8 cellular contexts compared by ENCODE assay signal in the genomic region with DNA sequence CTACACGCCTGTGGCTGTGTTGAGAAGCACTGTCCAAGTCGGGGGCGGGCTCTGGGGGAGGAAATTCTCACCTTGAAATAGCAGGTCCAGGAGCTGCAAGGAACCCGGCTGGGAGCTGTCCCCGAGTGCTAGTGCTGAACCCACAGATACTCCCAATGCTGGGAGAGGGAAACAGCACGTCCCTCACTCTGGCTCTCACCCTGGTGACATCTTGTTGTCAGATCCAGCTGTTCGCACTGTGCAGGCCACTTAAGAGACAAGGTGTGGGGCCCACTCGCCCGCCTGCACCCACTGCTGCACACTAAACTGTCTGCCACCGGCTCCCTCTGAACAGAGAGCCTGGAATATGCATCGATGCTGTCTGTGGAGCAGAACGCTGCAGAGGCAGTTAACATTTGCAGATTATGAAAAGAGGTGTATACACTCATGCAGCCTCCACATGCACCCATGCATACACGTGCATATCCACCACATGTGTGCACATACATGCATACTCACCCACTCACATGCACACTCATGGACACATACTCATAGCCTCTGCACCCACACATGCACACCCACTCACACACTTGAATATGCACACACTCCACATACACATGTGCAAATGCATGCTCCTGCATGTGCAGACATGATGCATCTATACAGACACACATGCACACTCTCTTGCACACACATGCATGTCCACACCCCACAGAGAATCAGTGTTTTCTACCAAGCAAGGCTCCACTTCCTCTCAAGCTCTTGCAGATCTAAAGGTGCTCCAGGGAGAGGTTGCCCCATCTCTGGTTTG. TPM values are rescaled to one million over a fixed set of nuclear protein-coding genes. Genes with fewer than 3 reads are reported as not detected.
DNase-seq lines count a peak whose midpoint lies in the region; ATAC-seq and TF ChIP-seq lines count a peak whose summit lies in the region.

No MANE protein-coding gene starts in this region.

- 1% methylated on average over 10 of the region's 13 CpGs; no CpG with 5 or more reads in 1 of the 2 experiments for WGBS in IMR-90 (ENCODE audit: extremely low coverage in 2 of 2, insufficient read length in 1 of 2), 2 experiments
- 26% methylated on average over 13 of the region's 13 CpGs for WGBS in hepatocyte (ENCODE audit: low lambda C conversion rate, missing lambda C conversion rate)
- 23 to 26% methylated on average over 13 of the region's 13 CpGs for WGBS in aorta, 2 donors

- no peak overlapping the region for H2BK5ac ChIP-seq in IMR-90 (ENCODE audit: low read depth, low read length, poor library complexity, severe bottlenecking)

- H3K79me2 ChIP-seq in hepatocyte, result no peaks in the 10 kb centered on the region

- H3K79me1 ChIP-seq in IMR-90 (ENCODE audit: low read depth in 1 of 2, low read length in 2 of 2), result no peaks in the 10 kb centered on the region

- H3K4me3 ChIP-seq in IMR-90 (ENCODE audit: insufficient read depth, low read depth, low read length) (no peak overlapping the region), hepatocyte (no peak overlapping the region), aorta (ENCODE audit: low read length in 2 of 2) (no peak overlapping the region)

- H3K36me3 Mint-ChIP-seq in activated T-helper 17 cell treated with anti-CD3 and anti-CD28 coated beads, Interleukin-2, amount 50 U/mL, for 72 hours (ENCODE audit: low read depth), result no peaks in the 10 kb centered on the region

- H4K5ac ChIP-seq in IMR-90 (ENCODE audit: low read depth, low read length), result no peak overlapping the region

- H3K4me2 ChIP-seq in IMR-90 (ENCODE audit: low read depth, low read length), result no peak overlapping the region
- H3K4me2 ChIP-seq in hepatocyte, result no peak overlapping the region

- H3K9ac ChIP-seq in IMR-90 (ENCODE audit: low read depth, low read length), result no peak overlapping the region

- no peak overlapping the region for H3K4ac ChIP-seq in IMR-90 (ENCODE audit: low read depth, low read length)

- H3K9me1 ChIP-seq in IMR-90 (ENCODE audit: insufficient read depth, low read length), result peaks cover 5% of the 10 kb centered on the region; the same call in 1 of the 2 replicates

- intact Hi-C loops in IMR-90 (cut with micrococcal nuclease) (no loop called here), aorta (cut with DNase I) (no loop called here)

- no peak overlapping the region for H4K8ac ChIP-seq in IMR-90 (ENCODE audit: low read depth in 2 of 2, low read length in 2 of 2)

- H2AK5ac ChIP-seq in IMR-90 (ENCODE audit: low read depth, low read length), result no peak overlapping the region

- no peak overlapping the region for H4K91ac ChIP-seq in IMR-90 (ENCODE audit: insufficient read depth, low read depth, low read length)

- in situ Hi-C loops in ACHN (cut with HindIII; ENCODE audit: low pct_ligation_motif_present, low pct_unique_long_range_greater_than_20kb, low sequenced_read_pairs) (no loop called here), IMR-90 (cut with MboI; ENCODE audit: low sequenced_read_pairs) (no loop called here)

- POLR2A ChIA-PET in IMR-90 (lab: Charles Lee; ENCODE audit: unreplicated experiment), result no interaction called here

- H3K27me3 ChIP-seq in IMR-90 (ENCODE audit: control insufficient read depth, insufficient read depth, low read length), result no peaks in the 10 kb centered on the region; the same call in 1 of the 2 replicates
- H3K27me3 ChIP-seq in hepatocyte, result no peaks in the 10 kb centered on the region
- no peaks in the 10 kb centered on the region for H3K27me3 ChIP-seq in aorta (ENCODE audit: control insufficient read depth in 1 of 2, insufficient read depth in 2 of 2, low read length in 1 of 2)

- peak overlapping the region; percentile 81 for H2AK9ac ChIP-seq in IMR-90 (replicated peaks; ENCODE audit: low read depth, low read length, poor library complexity)

- peak; percentile 83 for ATAC-seq in IMR-90 (ENCODE audit: low read depth)
- ATAC-seq in activated T-helper 17 cell treated with anti-CD3 and anti-CD28 coated beads, Interleukin-2, amount 50 U/mL, for 72 hours (replicated peaks), result peak; percentile 38
- no peak for ATAC-seq in aorta (ENCODE audit: low FRiP score)

- no peak overlapping the region for H2BK20ac ChIP-seq in IMR-90 (ENCODE audit: low read depth, low read length)

- CTCF ChIA-PET in IMR-90 (lab: Yijun Ruan, JAX), result interaction anchor here (0.6 kb wide), 1 partner anchor 1647 kb away, joined by 4 read pairs; no protein-coding TSS in a partner anchor

- H3K36me3 ChIP-seq in IMR-90 (ENCODE audit: control insufficient read depth, insufficient read depth, low read length) (no peaks in the 10 kb centered on the region), hepatocyte (replicated peaks; ENCODE audit: insufficient read depth, low read depth) (no peaks in the 10 kb centered on the region), aorta (ENCODE audit: control insufficient read depth in 1 of 2, insufficient read depth in 2 of 2, low read length in 1 of 2) (no peaks in the 10 kb centered on the region)

- H3K9me2 ChIP-seq in hepatocyte (replicated peaks; ENCODE audit: insufficient read depth), result no peaks in the 10 kb centered on the region

- H3K23ac ChIP-seq in IMR-90 (ENCODE audit: low read depth, low read length), result no peak overlapping the region

- no peak overlapping the region for H3K56ac ChIP-seq in IMR-90 (ENCODE audit: extremely low read depth, insufficient read depth, low read length)

- DNase-seq in ACHN, result peak; percentile 44
- peak; percentile 41 for DNase-seq in IMR-90
- DNase-seq in hepatocyte (ENCODE audit: low spot score), result peak; percentile 86
- peak; percentile 6 for DNase-seq in stimulated activated CD8-positive, alpha-beta memory T cell treated with anti-CD3 and anti-CD28 coated beads, Interleukin-4, amount 100 ng/mL, for 24 hours (ENCODE audit: low read depth)
- DNase-seq in aorta, result no peak
- DNase-seq in NCI-H1105 (lab: John Stamatoyannopoulos, UW), result no peak
- DNase-seq in NCI-H1092 treated with DMSO at 0.1 percent for 48 hours (lab: John Stamatoyannopoulos, UW), result no peak

- TF ChIP-seq CTCF in IMR-90 (conservative IDR thresholded peaks at IDR 0.05; ENCODE audit: low read depth, low read length), result no peak
- no peak for TF ChIP-seq CTCF in hepatocyte (IDR thresholded peaks at IDR 0.05; ENCODE audit: poor library complexity)

- no peaks in the 10 kb centered on the region for H3K27me3 Mint-ChIP-seq in activated T-helper 17 cell treated with anti-CD3 and anti-CD28 coated beads, Interleukin-2, amount 50 U/mL, for 72 hours

- H3K18ac ChIP-seq in IMR-90 (ENCODE audit: low read depth, low read length), result no peak overlapping the region

- H3K9me3 Mint-ChIP-seq in activated T-helper 17 cell treated with anti-CD3 and anti-CD28 coated beads, Interleukin-2, amount 50 U/mL, for 72 hours, result no peaks in the 10 kb centered on the region

- no peak overlapping the region for H2BK15ac ChIP-seq in IMR-90 (ENCODE audit: low read depth, low read length)

- H3K9me3 ChIP-seq in IMR-90 (ENCODE audit: control insufficient read depth, insufficient read depth, low read length), result no peaks in the 10 kb centered on the region; the same call in 1 of the 2 replicates
- no peaks in the 10 kb centered on the region for H3K9me3 ChIP-seq in hepatocyte (ENCODE audit: low read depth)
- H3K9me3 ChIP-seq in aorta (ENCODE audit: control insufficient read depth, low read length), result no peaks in the 10 kb centered on the region

- no peaks in the 10 kb centered on the region for H4K20me1 ChIP-seq in IMR-90 (ENCODE audit: insufficient read depth, low read length)
- no peaks in the 10 kb centered on the region for H4K20me1 ChIP-seq in hepatocyte (ENCODE audit: insufficient read depth, poor library complexity, severe bottlenecking)

- no peak overlapping the region for H3K14ac ChIP-seq in IMR-90 (replicated peaks; ENCODE audit: low read depth, low read length)

- no peak overlapping the region for H2BK120ac ChIP-seq in IMR-90 (ENCODE audit: low read depth, low read length)

- no peak for TF ChIP-seq POLR2A in IMR-90 (IDR thresholded peaks at IDR 0.05; ENCODE audit: low read depth, low read length)

- dilution Hi-C loops in IMR-90 (cut with HindIII; ENCODE audit: low sequenced_read_pairs, unreplicated experiment), result no loop called here

- no peak overlapping the region for H3K27ac ChIP-seq in IMR-90 (ENCODE audit: insufficient read depth, low read length)
- H3K27ac ChIP-seq in hepatocyte, result no peak overlapping the region
- no peak overlapping the region for H3K27ac ChIP-seq in aorta (ENCODE audit: low read depth in 1 of 2, low read length in 2 of 2)

- BruUV-seq in IMR-90 (replicated peaks; lab: Mats Ljungman, UMichigan), result no TSS peak

- TF ChIP-seq RAD21 in IMR-90 (IDR thresholded peaks at IDR 0.05; ENCODE audit: low read length), result no peak

- H2AFZ ChIP-seq in IMR-90 (replicated peaks; ENCODE audit: low read length, poor library complexity) (peak overlapping the region; percentile 63), hepatocyte (no peak overlapping the region)

- no peak overlapping the region for H3K4me3 Mint-ChIP-seq in activated T-helper 17 cell treated with anti-CD3 and anti-CD28 coated beads, Interleukin-2, amount 50 U/mL, for 72 hours

- H3K4me1 ChIP-seq in IMR-90 (ENCODE audit: control insufficient read depth, insufficient read depth, low read length), result no peaks in the 10 kb centered on the region
- H3K4me1 ChIP-seq in hepatocyte (ENCODE audit: insufficient read depth), result no peaks in the 10 kb centered on the region
- no peaks in the 10 kb centered on the region for H3K4me1 ChIP-seq in aorta (ENCODE audit: control insufficient read depth in 1 of 2, insufficient read depth in 2 of 2, low read length in 2 of 2)

- H3K4me1 Mint-ChIP-seq in activated T-helper 17 cell treated with anti-CD3 and anti-CD28 coated beads, Interleukin-2, amount 50 U/mL, for 72 hours, result no peaks in the 10 kb centered on the region

- H3K27ac Mint-ChIP-seq in activated T-helper 17 cell treated with anti-CD3 and anti-CD28 coated beads, Interleukin-2, amount 50 U/mL, for 72 hours, result no peak overlapping the region

TF ChIP-seq in IMR-90, 13 proteins besides CTCF, POLR2A, EP300 and RAD21 (continues in another document):
- TF ChIP-seq RCOR1 (IDR thresholded peaks at IDR 0.05; ENCODE audit: insufficient replicate concordance, low read length) (no peak), CEBPB (IDR thresholded peaks at IDR 0.05; ENCODE audit: low read depth, low read length) (no peak), MAFK (IDR thresholded peaks at IDR 0.05; ENCODE audit: low read depth, low read length) (no peak), CHD1 (IDR thresholded peaks at IDR 0.05; ENCODE audit: low read depth, low read length) (no peak), RFX5 (IDR thresholded peaks at IDR 0.05; ENCODE audit: low read depth, low read length) (no peak)

RNA-seq across cellular contexts. Expression of a gene that starts 42.0 kb away (rescaled TPM):
- total RNA-seq in IMR-90 (2012; rRNA removed), result 0.54 and 0.56 TPM in 2 replicates
- polyA plus RNA-seq in IMR-90 (2012; rRNA removed), result 2.0 and 2.8 TPM in 2 replicates
- polyA plus RNA-seq in IMR-90 (2012; cell fraction: cytosol; rRNA removed), result 1.9 and 2.8 TPM in 2 replicates
- polyA plus RNA-seq in IMR-90 (2012; cell fraction: nucleus; rRNA removed; ENCODE audit: low replicate concordance), result 2.8 and 7.3 TPM in 2 replicates
- total RNA-seq in activated T-helper 17 cell treated with anti-CD3 and anti-CD28 coated beads, Interleukin-2, amount 50 U/mL, for 72 hours, result under 1 TPM; 0.16 to 0.39 TPM
- 0.60 and 1.1 TPM in 2 replicates for total RNA-seq in hepatocyte
- 0.89 TPM in 1 of 2 replicates, not detected in the other for polyA plus RNA-seq in hepatocyte
- total RNA-seq in aorta, result under 1 TPM; 0.51 to 0.55 TPM
- polyA plus RNA-seq in aorta, result not detected

Comparison
In these comparisons a context has a peak if more than half of its experiments do, and no peak if none do; other contexts are left out.
1. DNase-seq: peak in ACHN (single experiment), IMR-90 (single experiment), hepatocyte (single experiment) and stimulated activated CD8-positive, alpha-beta memory T cell treated with anti-CD3 and anti-CD28 coated beads, Interleukin-4, amount 100 ng/mL, for 24 hours (single experiment); none in aorta (0 of 2), NCI-H1105 (single experiment) and NCI-H1092 treated with DMSO at 0.1 percent for 48 hours (single experiment).